ENCODE assay signal across 17 cellular contexts in genomic region chr3:55202320-55202719, GRCh38.
DNase-seq lines count a peak whose midpoint lies in the region; ATAC-seq and TF ChIP-seq lines count a peak whose summit lies in the region.
"Had no signal": no experiment of that assay in that cellular context is flagged by ENCODE, and none has a peak within 500 bp of the region (broad histone marks: within the 10 kb centered on the region; RNA-seq: fewer than 3 reads in every experiment).

No MANE protein-coding gene starts in this region.

- H3K9ac ChIP-seq in mammary epithelial cell (ENCODE audit: insufficient read depth, low read length): no peak overlapping the region
- H3K9ac ChIP-seq: BLaER1 treated with 17β-estradiol and CSF1 and Interleukin-3, amounts not matched to agents 10 nM and 100 nM had no signal

- POLR2A ChIA-PET in BJ (lab: Charles Lee): interaction anchor here (0.6 to 1.0 kb wide), 3 partner anchors 33 to 270 kb away, joined by 3 read pairs; no protein-coding TSS in a partner anchor
- POLR2A ChIA-PET in CD4-positive, alpha-beta T cell (lab: Charles Lee): no interaction called here

- H3K27me3 Mint-ChIP-seq in CD4-positive, alpha-beta T cell: no peaks in the 10 kb centered on the region
- H3K27me3 Mint-ChIP-seq: effector memory CD8-positive, alpha-beta T cell had no signal

- 72% methylated on average over 2 of the region's 2 CpGs for WGBS in mammary epithelial cell (ENCODE audit: low coverage, missing lambda C conversion rate)
- 90 to 95% methylated on average over 2 of the region's 2 CpGs for WGBS in mesodermal cell (ENCODE audit: insufficient coverage in 2 of 2), 2 experiments

- no TSS peak for BruUV-seq in mammary epithelial cell (replicated peaks; lab: Mats Ljungman, UMichigan)

- H3K27ac Mint-ChIP-seq in CD4-positive, alpha-beta T cell: no peak overlapping the region
- H3K27ac Mint-ChIP-seq: effector memory CD8-positive, alpha-beta T cell had no signal

- H3K4me1 Mint-ChIP-seq in CD4-positive, alpha-beta T cell (ENCODE audit: low read depth): no peaks in the 10 kb centered on the region

- H3K9me3 ChIP-seq in mammary epithelial cell (replicated peaks; ENCODE audit: insufficient read depth, low read length) (no peaks in the 10 kb centered on the region), mesodermal cell (ENCODE audit: control insufficient read depth, low read length) (no peaks in the 10 kb centered on the region)
- no peaks in the 10 kb centered on the region for H3K9me3 ChIP-seq in CD4-positive, alpha-beta T cell (ENCODE audit: control insufficient read depth, low read length)
- H3K9me3 ChIP-seq: BLaER1 treated with 17β-estradiol and CSF1 and Interleukin-3, amounts not matched to agents 10 nM and 100 nM; body of pancreas; uterus had no signal

- peak; percentile 61 for DNase-seq in BJ (ENCODE audit: low read depth)
- DNase-seq in M059J (ENCODE audit: low read depth): peak; percentile 90
- peak; percentile 26 for DNase-seq in mammary epithelial cell
- DNase-seq in substantia nigra (lab: John Stamatoyannopoulos, UW): no peak
- no peak for DNase-seq in T-helper 9 cell
- no peak for DNase-seq in activated CD4-positive, alpha-beta T cell treated with anti-CD3 and anti-CD28 coated beads for 4 hours
- no peak for DNase-seq in CD4-positive, alpha-beta T cell
- DNase-seq: activated T-cell treated with anti-CD3 and anti-CD28 coated beads, Interleukin-2, amount 50 U/mL, for 48 hours; body of pancreas; effector memory CD8-positive, alpha-beta T cell; H7; left cardiac atrium; MM.1S; stimulated activated CD4-positive, alpha-beta T cell treated with anti-CD3 and anti-CD28 coated beads, Interleukin-2, amount 100 ng/mL, for 48 hours; uterus had no signal

- TF ChIP-seq CTCF in BJ (IDR thresholded peaks at IDR 0.05; ENCODE audit: insufficient read depth, low read depth, low read length) (no peak), mammary epithelial cell (conservative IDR thresholded peaks at IDR 0.05 in 1 of 2, IDR thresholded peaks at IDR 0.05 in 1 of 2; ENCODE audit: extremely low read depth in 1 of 2, insufficient read depth in 1 of 2, low read depth in 1 of 2, low read length in 2 of 2) (no peak)
- no peak for TF ChIP-seq CTCF in CD4-positive, alpha-beta T cell (IDR thresholded peaks at IDR 0.05)

- no peak overlapping the region for H3K4me2 ChIP-seq in mammary epithelial cell (ENCODE audit: insufficient read depth, low read depth, low read length)
- H3K4me2 ChIP-seq: BLaER1 treated with 17β-estradiol and CSF1 and Interleukin-3, amounts not matched to agents 10 nM and 100 nM had no signal

- H2AFZ ChIP-seq in mammary epithelial cell (ENCODE audit: low read depth, low read length): no peak overlapping the region

- H3K79me2 ChIP-seq in mammary epithelial cell (ENCODE audit: insufficient read depth, low read length): no peaks in the 10 kb centered on the region

- H3K4me1 ChIP-seq in mammary epithelial cell (ENCODE audit: insufficient read depth, low read length): no peaks in the 10 kb centered on the region
- H3K4me1 ChIP-seq in mesodermal cell (ENCODE audit: control insufficient read depth, insufficient read depth, low read length, poor library complexity, severe bottlenecking): peaks cover 46% of the 10 kb centered on the region
- H3K4me1 ChIP-seq: uterus had no signal

- no peaks in the 10 kb centered on the region for H4K20me1 ChIP-seq in mammary epithelial cell (ENCODE audit: insufficient read depth, low read length)
- H4K20me1 ChIP-seq: BLaER1 treated with 17β-estradiol and CSF1 and Interleukin-3, amounts not matched to agents 10 nM and 100 nM had no signal

- CTCF ChIA-PET in BJ (lab: Yijun Ruan, JAX) (interaction anchor here (0.6 to 1.0 kb wide), 2 partner anchors 234 to 546 kb away, joined by 3 read pairs; no protein-coding TSS in a partner anchor), mammary epithelial cell (lab: Charles Lee; ENCODE audit: low non-redundant PET) (interaction anchor here (0.7 kb wide), 1 partner anchor 1260 kb away, joined by 5 read pairs; no protein-coding TSS in a partner anchor)
- CTCF ChIA-PET in CD4-positive, alpha-beta T cell (lab: Charles Lee): no interaction called here

- intact Hi-C loops in mammary epithelial cell (cut with micrococcal nuclease): no loop called here
- intact Hi-C loops in CD4-positive, alpha-beta T cell (cut with DNase I, micrococcal nuclease): no loop called here

- H3K9me3 Mint-ChIP-seq in CD4-positive, alpha-beta T cell: no peaks in the 10 kb centered on the region

- H3K36me3 Mint-ChIP-seq in CD4-positive, alpha-beta T cell (ENCODE audit: low read depth): no peaks in the 10 kb centered on the region

- H3K36me3 ChIP-seq in BJ (ENCODE audit: control insufficient read depth, insufficient read depth, low read length) (no peaks in the 10 kb centered on the region), mammary epithelial cell (ENCODE audit: insufficient read depth, low read length) (no peaks in the 10 kb centered on the region), mesodermal cell (ENCODE audit: control insufficient read depth, insufficient read depth, low read length) (no peaks in the 10 kb centered on the region)
- H3K36me3 ChIP-seq: BLaER1 treated with 17β-estradiol and CSF1 and Interleukin-3, amounts not matched to agents 10 nM and 100 nM; uterus had no signal

- H3K27me3 ChIP-seq in BJ (ENCODE audit: control insufficient read depth, insufficient read depth, low read length) (no peaks in the 10 kb centered on the region), mammary epithelial cell (ENCODE audit: insufficient read depth, low read length) (no peaks in the 10 kb centered on the region)
- H3K27me3 ChIP-seq in CD4-positive, alpha-beta T cell (ENCODE audit: control insufficient read depth, insufficient read depth, low read length): no peaks in the 10 kb centered on the region
- H3K27me3 ChIP-seq: body of pancreas, uterus had no signal

- H3K27ac ChIP-seq in mammary epithelial cell (ENCODE audit: insufficient read depth, low read depth, low read length) (no peak overlapping the region), mesodermal cell (ENCODE audit: low read depth, low read length, severe bottlenecking) (peak overlapping the region; percentile 74), substantia nigra (ENCODE audit: low read depth, low read length, poor library complexity, severe bottlenecking) (no peak overlapping the region)
- H3K27ac ChIP-seq in CD4-positive, alpha-beta T cell (ENCODE audit: low read depth, low read length): no peak overlapping the region
- H3K27ac ChIP-seq: BLaER1 treated with 17β-estradiol and CSF1 and Interleukin-3, amounts not matched to agents 10 nM and 100 nM; body of pancreas; uterus had no signal

- ATAC-seq in CD4-positive, alpha-beta T cell (ENCODE audit: poor library complexity): no peak
- ATAC-seq: body of pancreas; effector memory CD8-positive, alpha-beta T cell; left cardiac atrium had no signal

- in situ Hi-C loops in mammary epithelial cell (cut with MboI; ENCODE audit: low sequenced_read_pairs in 2 of 2): no loop called here

- no peak overlapping the region for H3K4me3 Mint-ChIP-seq in CD4-positive, alpha-beta T cell
- H3K4me3 Mint-ChIP-seq: effector memory CD8-positive, alpha-beta T cell had no signal

- no peak overlapping the region for H3K4me3 ChIP-seq in BJ (ENCODE audit: low read depth, low read length)
- no peak overlapping the region for H3K4me3 ChIP-seq in mammary epithelial cell (replicated peaks in 1 of 3; ENCODE audit: insufficient read depth in 1 of 3, low read depth in 2 of 3, low read length in 3 of 3)
- H3K4me3 ChIP-seq in mesodermal cell (ENCODE audit: extremely low read depth, insufficient read depth, low read length, poor library complexity, severe bottlenecking): no peak overlapping the region
- H3K4me3 ChIP-seq: BLaER1 treated with 17β-estradiol and CSF1 and Interleukin-3, amounts not matched to agents 10 nM and 100 nM; body of pancreas; uterus had no signal

- dilution Hi-C loops in mammary epithelial cell (cut with HindIII; ENCODE audit: low sequenced_read_pairs): no loop called here

Comparison
In these comparisons a context has a peak if more than half of its experiments do, and no peak if none do; other contexts are left out.
1. DNase-seq: peak in BJ (single experiment), M059J (single experiment) and mammary epithelial cell (single experiment); none in substantia nigra (0 of 49), T-helper 9 cell (single experiment), activated CD4-positive, alpha-beta T cell treated with anti-CD3 and anti-CD28 coated beads for 4 hours (0 of 2) and CD4-positive, alpha-beta T cell (0 of 10).